Comparison of ENCODE assay signal across 8 cellular contexts in genomic region chr10:89252225-89252585, GRCh38. TPM values are rescaled to one million over a fixed set of nuclear protein-coding genes. Genes with fewer than 3 reads are reported as not detected.
DNase-seq lines count a peak whose midpoint lies in the region; TF ChIP-seq lines count a peak whose summit lies in the region.

No MANE protein-coding gene starts in this region.

- H3K79me2 ChIP-seq in osteoblast (ENCODE audit: insufficient read depth, low read length), result peaks cover 20% of the 10 kb centered on the region

- intact Hi-C loops in head of caudate nucleus (cut with DNase I), result loop anchor here (5.0 kb wide), 1 partner anchor 35 kb away; no protein-coding TSS in a partner anchor

- TF ChIP-seq CTCF in LNCaP clone FGC (IDR thresholded peaks at IDR 0.05; ENCODE audit: control insufficient read depth, extremely low read depth, insufficient read depth), result no peak
- no peak for TF ChIP-seq CTCF in osteoblast (IDR thresholded peaks at IDR 0.05; ENCODE audit: extremely low read depth, low read depth, low read length)

- H3K27ac ChIP-seq in BLaER1 treated with 17β-estradiol and CSF1 and Interleukin-3, amounts not matched to agents 10 nM and 100 nM, result peak overlapping the region in 6 of 11 experiments; percentile 1 to 82 (median 19); a peak in 7 of 22 replicates
- H3K27ac ChIP-seq in osteoblast (ENCODE audit: low read depth, low read length), result no peak overlapping the region

- H4K20me1 ChIP-seq in BLaER1 treated with 17β-estradiol and CSF1 and Interleukin-3, amounts not matched to agents 10 nM and 100 nM, result peaks cover 0 to 27% (median 0%) of the 10 kb centered on the region in 11 experiments; a peak in 3 of 22 replicates
- no peaks in the 10 kb centered on the region for H4K20me1 ChIP-seq in osteoblast (ENCODE audit: insufficient read depth, low read length)

- H2AFZ ChIP-seq in osteoblast (ENCODE audit: low read length), result peak overlapping the region; percentile 96

- 0 out of 22 replicates have a peak overlapping the region, but pooled peaks of 1 of the 11 experiments have one; percentile 82 for H3K9ac ChIP-seq in BLaER1 treated with 17β-estradiol and CSF1 and Interleukin-3, amounts not matched to agents 10 nM and 100 nM
- no peak overlapping the region for H3K9ac ChIP-seq in endocrine pancreas (ENCODE audit: control insufficient read depth, insufficient read depth, low read length)

- DNase-seq in LNCaP clone FGC (ENCODE audit: low read depth) (no peak), osteoblast (ENCODE audit: insufficient read length, low spot score, missing footprints) (no peak), cerebellar nuclear complex (lab: John Stamatoyannopoulos, UW) (no peak), head of caudate nucleus (no peak), NCI-H146 treated with DMSO at 0.1 percent for 48 hours (lab: John Stamatoyannopoulos, UW; ENCODE audit: unreplicated experiment) (no peak)
- no peak for DNase-seq in activated naive CD4-positive, alpha-beta T cell treated with anti-CD3 and anti-CD28 coated beads, Interleukin-2, amount 50 U/mL, for 16 hours

- H3K4me1 ChIP-seq in BLaER1 treated with 17β-estradiol and CSF1 and Interleukin-3, amounts not matched to agents 10 nM and 100 nM, result peaks cover 10 to 67% (median 30%) of the 10 kb centered on the region in 10 experiments
- no peaks in the 10 kb centered on the region for H3K4me1 ChIP-seq in endocrine pancreas (ENCODE audit: control insufficient read depth, insufficient read depth, low read length)
- H3K4me1 ChIP-seq in osteoblast (ENCODE audit: insufficient read depth, low read length), result peaks cover 11% of the 10 kb centered on the region

- no peaks in the 10 kb centered on the region for H3K27me3 ChIP-seq in BLaER1 treated with 17β-estradiol and CSF1 and Interleukin-3, amounts not matched to agents 10 nM and 100 nM
- H3K27me3 ChIP-seq in endocrine pancreas (ENCODE audit: control insufficient read depth, insufficient read depth, low read length) (no peaks in the 10 kb centered on the region), osteoblast (ENCODE audit: insufficient read depth, low read length) (no peaks in the 10 kb centered on the region)

- H3K4me2 ChIP-seq in BLaER1 treated with 17β-estradiol and CSF1 and Interleukin-3, amounts not matched to agents 10 nM and 100 nM, result peak overlapping the region in 4 of 11 experiments; percentile 39 to 87 (median 84); a peak in 10 of 22 replicates
- H3K4me2 ChIP-seq in osteoblast (ENCODE audit: insufficient read depth, low read length), result peak overlapping the region; percentile 91

- peaks cover 29 to 39% (median 35%) of the 10 kb centered on the region in 11 experiments for H3K9me3 ChIP-seq in BLaER1 treated with 17β-estradiol and CSF1 and Interleukin-3, amounts not matched to agents 10 nM and 100 nM (replicated peaks in 1 of 11)
- H3K9me3 ChIP-seq in endocrine pancreas (ENCODE audit: control insufficient read depth, low read length), result no peaks in the 10 kb centered on the region
- no peaks in the 10 kb centered on the region for H3K9me3 ChIP-seq in osteoblast (ENCODE audit: low read depth, low read length)

- peak overlapping the region in 6 of 10 experiments; percentile 79 to 98 (median 90); a peak in 10 of 20 replicates for H3K4me3 ChIP-seq in BLaER1 treated with 17β-estradiol and CSF1 and Interleukin-3, amounts not matched to agents 10 nM and 100 nM
- peak overlapping the region; percentile 85 for H3K4me3 ChIP-seq in LNCaP clone FGC (ENCODE audit: low read depth, low read length)
- peak overlapping the region; percentile 30 for H3K4me3 ChIP-seq in endocrine pancreas (ENCODE audit: control insufficient read depth, insufficient read depth, low read length)
- H3K4me3 ChIP-seq in osteoblast (ENCODE audit: insufficient read depth, low read length), result no peak overlapping the region

- peaks cover 0 to 9% (median 5%) of the 10 kb centered on the region in 11 experiments; a peak in 12 of 22 replicates for H3K36me3 ChIP-seq in BLaER1 treated with 17β-estradiol and CSF1 and Interleukin-3, amounts not matched to agents 10 nM and 100 nM
- H3K36me3 ChIP-seq in endocrine pancreas (ENCODE audit: control insufficient read depth, insufficient read depth, low read length) (no peaks in the 10 kb centered on the region), osteoblast (ENCODE audit: insufficient read depth, low read length) (no peaks in the 10 kb centered on the region)

RNA-seq across cellular contexts. Expression of gene LIPA, which starts 0.6 kb away (rescaled TPM):
- 46.7 and 60.7 TPM in 2 replicates for total RNA-seq in osteoblast

RNA-seq across cellular contexts. Expression of gene CH25H, which starts 45.1 kb away (rescaled TPM):
- 5.8 and 13.0 TPM in 2 replicates for total RNA-seq in osteoblast

RNA-seq across cellular contexts. Expression of gene IFIT2, which starts 49.6 kb away (rescaled TPM):
- 7.7 and 9.0 TPM in 2 replicates for total RNA-seq in osteoblast
